Comparison of ENCODE assay signal across 12 cellular contexts in the genomic region with DNA sequence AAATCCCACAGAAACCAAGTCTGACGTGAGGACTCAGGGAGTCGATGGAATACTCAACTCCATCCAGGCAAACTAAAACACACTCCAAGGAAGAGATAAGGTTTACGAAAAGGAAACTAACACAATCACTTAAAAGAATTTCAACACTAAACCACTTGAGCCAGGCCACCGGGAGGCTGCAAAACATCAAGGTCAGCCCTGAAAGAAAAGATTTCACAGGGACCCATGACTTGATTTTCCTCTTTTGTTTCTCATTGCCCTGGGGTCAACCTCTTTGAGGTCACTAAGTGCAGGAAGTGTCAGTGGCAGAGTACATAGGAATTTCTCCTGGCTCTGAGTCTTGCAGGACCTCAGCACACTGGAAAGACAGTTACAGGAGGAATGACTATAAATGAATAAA.
A peak's percentile ranks its signal among the peaks of the same experiment; 100 is the strongest.
DNase-seq lines count a peak whose midpoint lies in the region; ATAC-seq and TF ChIP-seq lines count a peak whose summit lies in the region.
"Had no signal": no experiment of that assay in that cellular context is flagged by ENCODE, and none has a peak within 500 bp of the region (broad histone marks: within the 10 kb centered on the region; RNA-seq: fewer than 3 reads in every experiment).

No MANE protein-coding gene starts in this region.

- H3K4me3 Mint-ChIP-seq in HFFc6 (peak overlapping the region; percentile 43; the same call in 1 of the 2 replicates), chondrocyte (ENCODE audit: unreplicated experiment) (no peak overlapping the region), glutamatergic neuron (ENCODE audit: unreplicated experiment) (no peak overlapping the region)
- H3K4me3 Mint-ChIP-seq: activated CD8-positive, alpha-beta T cell treated with anti-CD3 and anti-CD28 coated beads for 36 hours had no signal

- H3K27me3 Mint-ChIP-seq in HFFc6 (ENCODE audit: insufficient read depth), result no peaks in the 10 kb centered on the region; the same call in 1 of the 2 replicates
- H3K27me3 Mint-ChIP-seq in chondrocyte (ENCODE audit: low read depth), result no peaks in the 10 kb centered on the region
- H3K27me3 Mint-ChIP-seq in glutamatergic neuron (ENCODE audit: unreplicated experiment), result no peaks in the 10 kb centered on the region
- H3K27me3 Mint-ChIP-seq: activated CD8-positive, alpha-beta T cell treated with anti-CD3 and anti-CD28 coated beads for 36 hours had no signal

- peaks cover 4% of the 10 kb centered on the region for H3K36me3 Mint-ChIP-seq in HFFc6 (ENCODE audit: low read depth)
- no peaks in the 10 kb centered on the region for H3K36me3 Mint-ChIP-seq in chondrocyte (ENCODE audit: low read depth)
- peaks cover 4% of the 10 kb centered on the region for H3K36me3 Mint-ChIP-seq in glutamatergic neuron (ENCODE audit: unreplicated experiment)

- no peaks in the 10 kb centered on the region for H3K9me3 ChIP-seq in sigmoid colon
- peaks cover 3% of the 10 kb centered on the region for H3K9me3 ChIP-seq in mucosa of descending colon

- no peak for TF ChIP-seq EP300 in sigmoid colon (IDR thresholded peaks at IDR 0.05)

- H3K4me3 ChIP-seq in sigmoid colon, result no peak overlapping the region
- no peak overlapping the region for H3K4me3 ChIP-seq in mucosa of descending colon

- H3K36me3 ChIP-seq in sigmoid colon (no peaks in the 10 kb centered on the region), mucosa of descending colon (ENCODE audit: low read depth) (no peaks in the 10 kb centered on the region)

- WGBS in sigmoid colon, 2 donors, result 59 to 68% methylated on average over 4 of the region's 4 CpGs

- peaks cover 4% of the 10 kb centered on the region; the same call in 1 of the 2 replicates for H3K9me3 Mint-ChIP-seq in HFFc6
- H3K9me3 Mint-ChIP-seq in chondrocyte (ENCODE audit: low read depth), result peaks cover 5% of the 10 kb centered on the region
- peaks cover 3% of the 10 kb centered on the region for H3K9me3 Mint-ChIP-seq in glutamatergic neuron (ENCODE audit: unreplicated experiment)
- H3K9me3 Mint-ChIP-seq: activated CD8-positive, alpha-beta T cell treated with anti-CD3 and anti-CD28 coated beads for 36 hours had no signal

- TF ChIP-seq CTCF in HFFc6 (IDR thresholded peaks at IDR 0.05) (no peak), chondrocyte (IDR thresholded peaks at IDR 0.05) (no peak), sigmoid colon (IDR thresholded peaks at IDR 0.05) (no peak), mucosa of descending colon (IDR thresholded peaks at IDR 0.05) (no peak), glutamatergic neuron (IDR thresholded peaks at IDR 0.05; ENCODE audit: partially characterized antibody, unreplicated experiment) (no peak)

- H3K4me1 Mint-ChIP-seq in HFFc6 (ENCODE audit: low read depth) (peaks cover 43% of the 10 kb centered on the region), chondrocyte (ENCODE audit: low read depth) (peaks cover 30% of the 10 kb centered on the region), glutamatergic neuron (ENCODE audit: low read depth, unreplicated experiment) (no peaks in the 10 kb centered on the region)

- no peaks in the 10 kb centered on the region for H3K27me3 ChIP-seq in sigmoid colon

- intact Hi-C loops in sigmoid colon (cut with DNase I), result loop anchor here (5.0 kb wide), 1 partner anchor 41 kb away; no protein-coding TSS in a partner anchor
- intact Hi-C loops in mucosa of descending colon (cut with DNase I, micrococcal nuclease), result no loop called here

- H3K27ac ChIP-seq in sigmoid colon, result peak overlapping the region; percentile 40 to 72 (median 66)
- H3K27ac ChIP-seq: epithelial cell of prostate had no signal

- ATAC-seq in mucosa of descending colon, result no peak
- ATAC-seq in HG03469 (IDR thresholded peaks at IDR 0.05; ENCODE audit: unreplicated experiment), result no peak
- ATAC-seq: activated CD8-positive, alpha-beta T cell treated with anti-CD3 and anti-CD28 coated beads for 36 hours had no signal

- DNase-seq in HFFc6 (no peak), chondrocyte (ENCODE audit: low spot score) (no peak), iPS-NIHi7 (ENCODE audit: extremely low spot score) (peak; percentile 27), sigmoid colon (peak; percentile 77), mucosa of descending colon (no peak), hypothalamus (lab: John Stamatoyannopoulos, UW) (no peak), glutamatergic neuron (no peak)
- DNase-seq: activated CD8-positive, alpha-beta T cell treated with anti-CD3 and anti-CD28 coated beads for 36 hours; C1 segment of cervical spinal cord; NCI-H69 had no signal

- H3K4me1 ChIP-seq in sigmoid colon (peaks cover 0 to 34% (median 19%) of the 10 kb centered on the region in 4 donors), mucosa of descending colon (ENCODE audit: low read depth) (no peaks in the 10 kb centered on the region)

- H3K27ac Mint-ChIP-seq in HFFc6, result peak overlapping the region; percentile 58
- H3K27ac Mint-ChIP-seq in chondrocyte (ENCODE audit: unreplicated experiment), result peak overlapping the region; percentile 38
- H3K27ac Mint-ChIP-seq in glutamatergic neuron (ENCODE audit: unreplicated experiment), result no peak overlapping the region
- H3K27ac Mint-ChIP-seq: activated CD8-positive, alpha-beta T cell treated with anti-CD3 and anti-CD28 coated beads for 36 hours had no signal

- no peak for TF ChIP-seq POLR2A in sigmoid colon (IDR thresholded peaks at IDR 0.05)

Comparison
In these comparisons a context has a peak if more than half of its experiments do, and no peak if none do; other contexts are left out.
1. DNase-seq: peak in iPS-NIHi7 (single experiment) and sigmoid colon (single experiment); none in HFFc6 (single experiment), chondrocyte (single experiment), mucosa of descending colon (0 of 3), hypothalamus (0 of 51) and glutamatergic neuron (single experiment).